22 cellular contexts compared by ENCODE assay signal in genomic region chr9:42388146-42388690, GRCh38.
DNase-seq lines count a peak whose midpoint lies in the region; ATAC-seq, FAIRE-seq and TF ChIP-seq lines count a peak whose summit lies in the region.
"Had no signal": no experiment of that assay in that cellular context is flagged by ENCODE, and none has a peak within 500 bp of the region (broad histone marks: within the 10 kb centered on the region; RNA-seq: fewer than 3 reads in every experiment).

No MANE protein-coding gene starts in this region.

- H3K4me3 ChIP-seq in NB4 (ENCODE audit: low read depth, low read length) (no peak overlapping the region), epithelial cell of proximal tubule (ENCODE audit: low read depth, low read length) (no peak overlapping the region)
- H3K4me3 ChIP-seq: coronary artery, esophagus squamous epithelium had no signal

- H3K4me1 Mint-ChIP-seq in natural killer cell treated with Interleukin-12 subunit alpha and Interleukin-12 subunit beta and Interleukin-15 and Interleukin-18, amount 100 ng/mL, for 72 hours (ENCODE audit: low read depth in 2 of 2), result no peaks in the 10 kb centered on the region
- H3K4me1 Mint-ChIP-seq in activated T-helper 2 cell treated with anti-CD3 and anti-CD28 coated beads, Interferon-gamma antibody, Interleukin-2, Interleukin-4, amounts not matched to agents 10 μg/mL and 5 μg/mL and 100 μg/mL, durations not matched to agents 14 hours and 24 hours and 36 hours (ENCODE audit: low read depth), result no peaks in the 10 kb centered on the region
- H3K4me1 Mint-ChIP-seq: B cell, nephron had no signal

- no peak for FAIRE-seq in D721Med (lab: Jason Lieb, UNC)

- DNase-seq in D721Med (ENCODE audit: insufficient read length, low spot score) (peak; percentile 29), NB4 (ENCODE audit: low read depth) (peak; percentile 9), epithelial cell of proximal tubule (ENCODE audit: low read depth) (no peak), glomerular visceral epithelial cell (ENCODE audit: extremely low spot score) (no peak), kidney tubule cell (ENCODE audit: low spot score) (no peak)
- DNase-seq in natural killer cell treated with Interleukin-12 subunit alpha and Interleukin-12 subunit beta and Interleukin-15 and Interleukin-18, amount 100 ng/mL, for 72 hours (ENCODE audit: low spot score), result no peak
- no peak for DNase-seq in activated T-helper 2 cell treated with anti-CD3 and anti-CD28 coated beads, Interferon-gamma antibody, Interleukin-2, Interleukin-4, amounts not matched to agents 10 μg/mL and 5 μg/mL and 100 μg/mL, durations not matched to agents 14 hours and 24 hours and 36 hours (ENCODE audit: low spot score)
- DNase-seq: activated CD4-positive, alpha-beta T cell treated with anti-CD3 and anti-CD28 coated beads, Interleukin-2, amount 50 U/mL, for 1 hour; activated T-cell treated with anti-CD3 and anti-CD28 coated beads, Interleukin-2, amount 50 U/mL, for 24 hours; DMS153; esophagus squamous epithelium; GOT3; IMR-90; NCI-H1048; NCI-H2107; SHP77; stimulated activated CD8-positive, alpha-beta memory T cell treated with anti-CD3 and anti-CD28 coated beads, Interleukin-4, amount 100 ng/mL, for 48 hours; trophoblast cell had no signal

- TF ChIP-seq CTCF in D721Med (IDR thresholded peaks at IDR 0.05; ENCODE audit: insufficient read depth, missing control alignments) (no peak), NB4 (IDR thresholded peaks at IDR 0.05; ENCODE audit: low read depth, low read length) (no peak), epithelial cell of proximal tubule (conservative IDR thresholded peaks at IDR 0.05; ENCODE audit: low read depth, low read length) (peak; percentile 8)

- no peaks in the 10 kb centered on the region for H3K36me3 Mint-ChIP-seq in natural killer cell treated with Interleukin-12 subunit alpha and Interleukin-12 subunit beta and Interleukin-15 and Interleukin-18, amount 100 ng/mL, for 72 hours
- H3K36me3 Mint-ChIP-seq in activated T-helper 2 cell treated with anti-CD3 and anti-CD28 coated beads, Interferon-gamma antibody, Interleukin-2, Interleukin-4, amounts not matched to agents 10 μg/mL and 5 μg/mL and 100 μg/mL, durations not matched to agents 14 hours and 24 hours and 36 hours (ENCODE audit: low read depth), result no peaks in the 10 kb centered on the region

- H3K9me3 Mint-ChIP-seq in natural killer cell treated with Interleukin-12 subunit alpha and Interleukin-12 subunit beta and Interleukin-15 and Interleukin-18, amount 100 ng/mL, for 72 hours, result no peaks in the 10 kb centered on the region
- H3K9me3 Mint-ChIP-seq in activated T-helper 2 cell treated with anti-CD3 and anti-CD28 coated beads, Interferon-gamma antibody, Interleukin-2, Interleukin-4, amounts not matched to agents 10 μg/mL and 5 μg/mL and 100 μg/mL, durations not matched to agents 14 hours and 24 hours and 36 hours, result peaks cover 5% of the 10 kb centered on the region
- H3K9me3 Mint-ChIP-seq: activated T-cell treated with anti-CD3 and anti-CD28 coated beads, Interleukin-2, amount 50 U/mL, for 24 hours; nephron had no signal

- intact Hi-C loops in activated T-helper 2 cell treated with anti-CD3 and anti-CD28 coated beads, Interferon-gamma antibody, Interleukin-2, Interleukin-4, amounts not matched to agents 10 μg/mL and 5 μg/mL and 100 μg/mL, durations not matched to agents 14 hours and 24 hours and 36 hours (cut with micrococcal nuclease), result no loop called here

- peak; percentile 32 to 46 for ATAC-seq in natural killer cell treated with Interleukin-12 subunit alpha and Interleukin-12 subunit beta and Interleukin-15 and Interleukin-18, amount 100 ng/mL, for 72 hours
- no peak for ATAC-seq in GM21619 (IDR thresholded peaks at IDR 0.05; ENCODE audit: unreplicated experiment)

- H3K27ac Mint-ChIP-seq in natural killer cell treated with Interleukin-12 subunit alpha and Interleukin-12 subunit beta and Interleukin-15 and Interleukin-18, amount 100 ng/mL, for 72 hours, result no peak overlapping the region
- no peak overlapping the region for H3K27ac Mint-ChIP-seq in activated T-helper 2 cell treated with anti-CD3 and anti-CD28 coated beads, Interferon-gamma antibody, Interleukin-2, Interleukin-4, amounts not matched to agents 10 μg/mL and 5 μg/mL and 100 μg/mL, durations not matched to agents 14 hours and 24 hours and 36 hours
- H3K27ac Mint-ChIP-seq: activated T-cell treated with anti-CD3 and anti-CD28 coated beads, Interleukin-2, amount 50 U/mL, for 24 hours; B cell; nephron had no signal

- TF ChIP-seq POLR2A in NB4 (IDR thresholded peaks at IDR 0.05; ENCODE audit: extremely low read depth, insufficient read length), result no peak

- H3K27me3 Mint-ChIP-seq in natural killer cell treated with Interleukin-12 subunit alpha and Interleukin-12 subunit beta and Interleukin-15 and Interleukin-18, amount 100 ng/mL, for 72 hours, result no peaks in the 10 kb centered on the region
- no peaks in the 10 kb centered on the region for H3K27me3 Mint-ChIP-seq in activated T-helper 2 cell treated with anti-CD3 and anti-CD28 coated beads, Interferon-gamma antibody, Interleukin-2, Interleukin-4, amounts not matched to agents 10 μg/mL and 5 μg/mL and 100 μg/mL, durations not matched to agents 14 hours and 24 hours and 36 hours (ENCODE audit: low read depth)
- H3K27me3 Mint-ChIP-seq: activated T-cell treated with anti-CD3 and anti-CD28 coated beads, Interleukin-2, amount 50 U/mL, for 24 hours; B cell had no signal

- H3K4me3 Mint-ChIP-seq in natural killer cell treated with Interleukin-12 subunit alpha and Interleukin-12 subunit beta and Interleukin-15 and Interleukin-18, amount 100 ng/mL, for 72 hours, result no peak overlapping the region
- no peak overlapping the region for H3K4me3 Mint-ChIP-seq in activated T-helper 2 cell treated with anti-CD3 and anti-CD28 coated beads, Interferon-gamma antibody, Interleukin-2, Interleukin-4, amounts not matched to agents 10 μg/mL and 5 μg/mL and 100 μg/mL, durations not matched to agents 14 hours and 24 hours and 36 hours (ENCODE audit: low read depth)
- H3K4me3 Mint-ChIP-seq: activated T-cell treated with anti-CD3 and anti-CD28 coated beads, Interleukin-2, amount 50 U/mL, for 24 hours; B cell; nephron had no signal

Comparison
In these comparisons a context has a peak if more than half of its experiments do, and no peak if none do; other contexts are left out.
1. DNase-seq: peak in D721Med (single experiment) and NB4 (single experiment); none in epithelial cell of proximal tubule (single experiment), natural killer cell treated with Interleukin-12 subunit alpha and Interleukin-12 subunit beta and Interleukin-15 and Interleukin-18, amount 100 ng/mL, for 72 hours (single experiment), activated T-helper 2 cell treated with anti-CD3 and anti-CD28 coated beads, Interferon-gamma antibody, Interleukin-2, Interleukin-4, amounts not matched to agents 10 μg/mL and 5 μg/mL and 100 μg/mL, durations not matched to agents 14 hours and 24 hours and 36 hours (single experiment), glomerular visceral epithelial cell (single experiment) and kidney tubule cell (single experiment).